Comparison of ENCODE assay signal across 3 cellular contexts in the genomic region with DNA sequence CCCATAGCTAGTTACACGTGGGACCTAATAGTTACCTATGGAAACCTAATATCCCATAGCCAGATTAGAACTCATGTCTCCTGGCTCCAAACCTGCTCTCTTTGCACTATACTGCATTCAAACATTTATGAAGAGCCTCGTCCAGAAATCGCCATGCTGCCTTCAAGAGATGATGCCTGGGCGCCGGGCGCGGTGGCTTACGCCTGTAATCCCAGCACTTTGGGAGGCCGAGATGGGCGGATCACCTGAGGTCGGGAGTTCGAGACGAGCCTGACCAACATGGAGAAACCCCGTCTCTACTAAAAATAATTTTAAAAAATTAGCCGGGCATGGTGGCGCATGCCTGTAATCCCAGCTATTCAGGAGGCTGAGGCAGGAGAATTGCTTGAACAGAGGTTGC. TPM values are rescaled to one million over a fixed set of nuclear protein-coding genes. Genes with fewer than 3 reads are reported as not detected.
"Had no signal": no experiment of that assay in that cellular context is flagged by ENCODE, and none has a peak within 500 bp of the region (broad histone marks: within the 10 kb centered on the region; RNA-seq: fewer than 3 reads in every experiment).

No MANE protein-coding gene starts in this region.

RNA-seq across cellular contexts. Expression of a gene that starts 1.3 kb away (rescaled TPM):
- total RNA-seq: SJCRH30 had no signal

RNA-seq across cellular contexts. Expression of a gene that starts 46.8 kb away (rescaled TPM):
- total RNA-seq: esophagus mucosa, left ventricle myocardium superior, SJCRH30 had no signal
